In the genomic region with DNA sequence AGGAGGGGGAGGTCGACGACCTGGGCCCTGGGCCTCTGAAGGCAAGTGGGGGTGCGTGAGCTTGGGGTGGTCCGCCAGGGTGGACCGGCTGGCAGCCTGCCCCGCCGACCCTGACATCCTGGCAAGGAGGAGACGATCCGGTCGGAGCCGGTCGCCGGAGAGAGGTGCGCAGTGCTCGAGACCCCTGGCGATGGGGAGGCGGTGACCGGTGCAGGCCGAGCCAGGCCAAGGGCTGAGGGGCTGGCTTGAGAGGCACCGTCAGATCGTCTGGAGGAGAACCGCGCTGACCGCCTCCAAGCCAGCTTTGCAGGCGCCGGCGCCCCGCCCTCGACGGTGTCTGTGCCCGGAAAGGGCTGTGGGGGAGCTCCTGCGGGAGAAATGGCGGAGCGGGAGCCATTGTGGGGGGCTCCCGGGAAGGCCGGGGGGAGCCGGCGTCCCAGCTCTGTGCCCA, we compare ENCODE assay signal across 8 cellular contexts. TPM values are rescaled to one million over a fixed set of nuclear protein-coding genes. Genes with fewer than 3 reads are reported as not detected.
A peak's percentile ranks its signal among the peaks of the same experiment; 100 is the strongest.
DNase-seq lines count a peak whose midpoint lies in the region; ATAC-seq, FAIRE-seq and TF ChIP-seq lines count a peak whose summit lies in the region.

No MANE protein-coding gene starts in this region.

- no peaks in the 10 kb centered on the region for H3K9me3 Mint-ChIP-seq in activated CD4-positive, alpha-beta T cell treated with anti-CD3 and anti-CD28 coated beads, Interleukin-2, amount 10 ng/mL, durations not matched to agents 7 days and 5 days
- H3K9me3 Mint-ChIP-seq in naive thymus-derived CD8-positive, alpha-beta T cell = no peaks in the 10 kb centered on the region

- TF ChIP-seq POLR2A in GM12891 (IDR thresholded peaks at IDR 0.05; ENCODE audit: low read depth, low read length) = no peak
- no peak for TF ChIP-seq POLR2A in esophagus muscularis mucosa (IDR thresholded peaks at IDR 0.05; ENCODE audit: low read depth)

- H3K27ac ChIP-seq in esophagus muscularis mucosa (replicated peaks in 1 of 4) = peak overlapping the region in 2 of 4 donors; percentile 10 to 46

- no peak overlapping the region for H3K27ac Mint-ChIP-seq in activated CD4-positive, alpha-beta T cell treated with anti-CD3 and anti-CD28 coated beads, Interleukin-2, amount 10 ng/mL, durations not matched to agents 7 days and 5 days
- H3K27ac Mint-ChIP-seq in naive thymus-derived CD8-positive, alpha-beta T cell = peak overlapping the region in 6 of 10 donors; percentile 37 to 87 (median 66)

- CTCF ChIA-PET in activated CD4-positive, alpha-beta T cell treated with anti-CD3 and anti-CD28 coated beads, Interleukin-2, amount 10 ng/mL, durations not matched to agents 7 days and 5 days (lab: Charles Lee) = no interaction called here

- WGBS in esophagus muscularis mucosa = 37% methylated on average over 33 of the region's 38 CpGs

- H3K4me3 Mint-ChIP-seq in activated CD4-positive, alpha-beta T cell treated with anti-CD3 and anti-CD28 coated beads, Interleukin-2, amount 10 ng/mL, durations not matched to agents 7 days and 5 days = peak overlapping the region; percentile 71
- peak overlapping the region; percentile 83 to 94 (median 89) for H3K4me3 Mint-ChIP-seq in naive thymus-derived CD8-positive, alpha-beta T cell

- no peaks in the 10 kb centered on the region for H3K27me3 Mint-ChIP-seq in activated CD4-positive, alpha-beta T cell treated with anti-CD3 and anti-CD28 coated beads, Interleukin-2, amount 10 ng/mL, durations not matched to agents 7 days and 5 days
- H3K27me3 Mint-ChIP-seq in naive thymus-derived CD8-positive, alpha-beta T cell = no peaks in the 10 kb centered on the region

- POLR2A ChIA-PET in activated CD4-positive, alpha-beta T cell treated with anti-CD3 and anti-CD28 coated beads, Interleukin-2, amount 10 ng/mL, durations not matched to agents 7 days and 5 days (lab: Charles Lee) = no interaction called here
- POLR2A ChIA-PET in naive thymus-derived CD8-positive, alpha-beta T cell (lab: Charles Lee) = no interaction called here

- no peaks in the 10 kb centered on the region for H3K27me3 ChIP-seq in esophagus muscularis mucosa

- H3K4me3 ChIP-seq in esophagus muscularis mucosa = peak overlapping the region; percentile 56 to 65 (median 56)

- DNase-seq in GM12891 (ENCODE audit: insufficient read length, low spot score) = no peak
- DNase-seq in activated CD4-positive, alpha-beta T cell treated with anti-CD3 and anti-CD28 coated beads, Interleukin-2, amount 10 ng/mL, durations not matched to agents 7 days and 5 days = peak; percentile 6
- DNase-seq in esophagus muscularis mucosa (ENCODE audit: extremely low spot score) = no peak
- peak in 8 of 10 donors; percentile 1 to 25 (median 14) for DNase-seq in naive thymus-derived CD8-positive, alpha-beta T cell
- no peak for DNase-seq in COLO829 (ENCODE audit: low spot score)
- DNase-seq in NCI-H446 treated with DMSO at 0.1 percent for 48 hours (lab: John Stamatoyannopoulos, UW) = no peak
- DNase-seq in DMS79 treated with DMSO at 0.1 percent for 48 hours (lab: John Stamatoyannopoulos, UW) = no peak
- no peak for DNase-seq in HuH-7 (ENCODE audit: low spot score)

- H3K36me3 ChIP-seq in esophagus muscularis mucosa = no peaks in the 10 kb centered on the region

- peak; percentile 5 for FAIRE-seq in GM12891 (lab: Jason Lieb, UNC)

- TF ChIP-seq EP300 in esophagus muscularis mucosa (IDR thresholded peaks at IDR 0.05) = no peak

- H3K4me1 ChIP-seq in esophagus muscularis mucosa = peaks cover 0 to 8% (median 6%) of the 10 kb centered on the region in 4 donors

- TF ChIP-seq CTCF in esophagus muscularis mucosa (IDR thresholded peaks at IDR 0.05) = no peak

- H3K9me3 ChIP-seq in esophagus muscularis mucosa = no peaks in the 10 kb centered on the region

- peak; percentile 59 to 79 for ATAC-seq in naive thymus-derived CD8-positive, alpha-beta T cell

- H3K36me3 Mint-ChIP-seq in activated CD4-positive, alpha-beta T cell treated with anti-CD3 and anti-CD28 coated beads, Interleukin-2, amount 10 ng/mL, durations not matched to agents 7 days and 5 days (ENCODE audit: low read depth) = no peaks in the 10 kb centered on the region
- peaks cover 0 to 2% (median 0%) of the 10 kb centered on the region in 3 donors for H3K36me3 Mint-ChIP-seq in naive thymus-derived CD8-positive, alpha-beta T cell

- intact Hi-C loops in esophagus muscularis mucosa (cut with DNase I) = no loop called here

- peaks cover 1% of the 10 kb centered on the region for H3K4me1 Mint-ChIP-seq in activated CD4-positive, alpha-beta T cell treated with anti-CD3 and anti-CD28 coated beads, Interleukin-2, amount 10 ng/mL, durations not matched to agents 7 days and 5 days
- H3K4me1 Mint-ChIP-seq in naive thymus-derived CD8-positive, alpha-beta T cell = peaks cover 3 to 11% (median 7%) of the 10 kb centered on the region in 4 donors

TF ChIP-seq in GM12891, 5 proteins besides CTCF, POLR2A, EP300 and RAD21:
- TF ChIP-seq POU2F2 (IDR thresholded peaks at IDR 0.05; ENCODE audit: low read depth, low read length) (no peak), TAF1 (IDR thresholded peaks at IDR 0.05; ENCODE audit: low read depth, low read length) (no peak)
TF ChIP-seq in GM12891: peak in this region for 0.

RNA-seq across cellular contexts. Expression of a gene that starts 25.6 kb away (rescaled TPM):
- polyA plus RNA-seq in GM12891 (2012; ENCODE audit: low read depth, missing spikeins) = 1.1 TPM
- 1 to 10 TPM; 1.2 to 1.4 TPM for total RNA-seq in activated CD4-positive, alpha-beta T cell treated with anti-CD3 and anti-CD28 coated beads, Interleukin-2, amount 10 ng/mL, durations not matched to agents 7 days and 5 days
- 1 to 10 TPM; 3.7 to 6.9 (median 4.6) TPM for total RNA-seq in esophagus muscularis mucosa
- 1 to 10 TPM; 2.4 to 5.1 TPM for total RNA-seq in naive thymus-derived CD8-positive, alpha-beta T cell
- polyA plus RNA-seq in naive thymus-derived CD8-positive, alpha-beta T cell = 1 to 10 TPM; 1.1 to 1.5 (median 1.4) TPM

RNA-seq across cellular contexts. Expression of a gene that starts 33.9 kb away (rescaled TPM):
- polyA plus RNA-seq in GM12891 (2012; ENCODE audit: low read depth, missing spikeins) = 0.37 TPM
- total RNA-seq in activated CD4-positive, alpha-beta T cell treated with anti-CD3 and anti-CD28 coated beads, Interleukin-2, amount 10 ng/mL, durations not matched to agents 7 days and 5 days = under 1 TPM; 0.35 to 0.47 TPM
- 10 to 100 TPM in 3 of 4 donors, 1 to 10 TPM in 1; 5.4 to 14.9 (median 10.7) TPM for total RNA-seq in esophagus muscularis mucosa
- 1 to 10 TPM; 5.1 to 6.9 TPM for total RNA-seq in naive thymus-derived CD8-positive, alpha-beta T cell
- polyA plus RNA-seq in naive thymus-derived CD8-positive, alpha-beta T cell = 10 to 100 TPM in 1 of 3 donors, 1 to 10 TPM in 2; 3.2 to 11.0 (median 5.3) TPM

Comparison
In these comparisons a context has a peak if more than half of its experiments do, and no peak if none do; other contexts are left out.
1. DNase-seq: peak in activated CD4-positive, alpha-beta T cell treated with anti-CD3 and anti-CD28 coated beads, Interleukin-2, amount 10 ng/mL, durations not matched to agents 7 days and 5 days (single experiment) and naive thymus-derived CD8-positive, alpha-beta T cell (8 of 10); none in GM12891 (single experiment), esophagus muscularis mucosa (single experiment), COLO829 (single experiment), NCI-H446 treated with DMSO at 0.1 percent for 48 hours (single experiment), DMS79 treated with DMSO at 0.1 percent for 48 hours (single experiment) and HuH-7 (single experiment).
2. RNA of a gene that starts 33.9 kb away (total RNA-seq): 5.4 to 14.9 TPM in esophagus muscularis mucosa and 5.1 to 6.9 TPM in naive thymus-derived CD8-positive, alpha-beta T cell; 0.35 to 0.47 TPM in activated CD4-positive, alpha-beta T cell treated with anti-CD3 and anti-CD28 coated beads, Interleukin-2, amount 10 ng/mL, durations not matched to agents 7 days and 5 days; every median in the first group is over 4 times any median in the second.